ENCODE assay signal across 8 cellular contexts in the genomic region with DNA sequence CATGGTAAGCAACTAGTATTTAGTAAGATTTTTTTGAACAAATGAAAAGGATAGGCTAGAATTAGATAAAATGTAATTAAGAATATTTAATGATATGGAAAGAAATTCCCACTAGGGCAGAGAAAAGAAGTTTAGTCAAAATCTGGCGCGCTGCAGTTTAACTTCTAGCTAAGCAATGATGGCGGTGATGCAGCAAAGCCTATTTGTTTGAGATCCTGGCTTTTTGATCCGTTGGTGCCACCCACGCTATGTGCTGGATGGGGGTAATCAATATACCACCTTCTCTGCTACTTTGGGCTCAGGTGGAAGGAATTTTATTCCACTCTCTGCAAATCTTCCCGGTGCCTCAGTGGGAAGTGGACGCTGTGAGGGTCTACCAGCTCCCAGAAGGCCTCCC. TPM values are rescaled to one million over a fixed set of nuclear protein-coding genes. Genes with fewer than 3 reads are reported as not detected.
A peak's percentile ranks its signal among the peaks of the same experiment; 100 is the strongest.
DNase-seq lines count a peak whose midpoint lies in the region; ATAC-seq and TF ChIP-seq lines count a peak whose summit lies in the region.

No MANE protein-coding gene starts in this region.

- no peak for TF ChIP-seq CTCF in OCI-LY7 (conservative IDR thresholded peaks at IDR 0.05; ENCODE audit: low read length)
- no peak for TF ChIP-seq CTCF in esophagus muscularis mucosa (IDR thresholded peaks at IDR 0.05)
- no peak for TF ChIP-seq CTCF in psoas muscle (IDR thresholded peaks at IDR 0.05)

- no peak overlapping the region for H2AFZ ChIP-seq in OCI-LY7 (ENCODE audit: low read length)

- no peaks in the 10 kb centered on the region for H3K9me2 ChIP-seq in OCI-LY7 (ENCODE audit: insufficient read depth, low read length)

- peak overlapping the region; percentile 26; the same call in 1 of the 2 replicates for H3K4me2 ChIP-seq in OCI-LY7 (ENCODE audit: low read length)

- ATAC-seq in psoas muscle (no peak), GM21515 (IDR thresholded peaks at IDR 0.05; ENCODE audit: unreplicated experiment) (no peak)

- no peaks in the 10 kb centered on the region for H4K20me1 ChIP-seq in OCI-LY7 (ENCODE audit: insufficient read depth, low read length)

- H3K36me3 ChIP-seq in OCI-LY7 (ENCODE audit: insufficient read depth, low read length) (no peaks in the 10 kb centered on the region), esophagus muscularis mucosa (no peaks in the 10 kb centered on the region), psoas muscle (ENCODE audit: insufficient read depth in 1 of 2, low read depth in 1 of 2) (no peaks in the 10 kb centered on the region)

- H3K9me3 ChIP-seq in OCI-LY7 (ENCODE audit: low read length) (0 out of 2 replicates have a peak, but pooled peaks cover 4% of the 10 kb centered on the region), esophagus muscularis mucosa (no peaks in the 10 kb centered on the region), psoas muscle (no peaks in the 10 kb centered on the region)

- H3K27me3 ChIP-seq in esophagus muscularis mucosa: no peaks in the 10 kb centered on the region
- peaks cover 0 to 7% (median 0%) of the 10 kb centered on the region in 3 donors for H3K27me3 ChIP-seq in psoas muscle (ENCODE audit: insufficient read depth in 3 of 3, low read length in 2 of 3)

- no peak overlapping the region for H3K27ac ChIP-seq in OCI-LY7 (ENCODE audit: low read depth, low read length, poor library complexity, severe bottlenecking)
- H3K27ac ChIP-seq in esophagus muscularis mucosa (replicated peaks in 1 of 4): peak overlapping the region; percentile 66 to 77 (median 70)
- H3K27ac ChIP-seq in psoas muscle: no peak overlapping the region

- WGBS in esophagus muscularis mucosa: 45% methylated on average over 7 of the region's 7 CpGs
- 36 to 44% (median 37%) methylated on average over 7 of the region's 7 CpGs for WGBS in psoas muscle, 3 donors

- BruUV-seq in OCI-LY7 (replicated peaks; lab: Mats Ljungman, UMichigan): no TSS peak

- CTCF ChIA-PET in OCI-LY7 (lab: Charles Lee; ENCODE audit: unreplicated experiment): no interaction called here

- no peaks in the 10 kb centered on the region for H3K79me2 ChIP-seq in OCI-LY7 (ENCODE audit: insufficient read depth, low read depth, low read length)

- POLR2A ChIA-PET in OCI-LY7 (lab: Charles Lee): interaction anchor here (0.7 kb wide), 1 partner anchor 173 kb away, joined by 3 read pairs; no protein-coding TSS in a partner anchor

- H3K4me3 ChIP-seq in OCI-LY7 (ENCODE audit: low read depth, low read length, poor library complexity, severe bottlenecking) (no peak overlapping the region), esophagus muscularis mucosa (peak overlapping the region; percentile 70 to 89 (median 78)), psoas muscle (peak overlapping the region; percentile 75)

- intact Hi-C loops in OCI-LY7 (cut with micrococcal nuclease; ENCODE audit: unreplicated experiment) (no loop called here), esophagus muscularis mucosa (cut with DNase I) (no loop called here), psoas muscle (cut with DNase I) (no loop called here)

- no peak for TF ChIP-seq POLR2A in esophagus muscularis mucosa (IDR thresholded peaks at IDR 0.05; ENCODE audit: low read depth)

- H3K4me1 ChIP-seq in OCI-LY7 (ENCODE audit: insufficient read depth, low read length, poor library complexity, severe bottlenecking) (no peaks in the 10 kb centered on the region), esophagus muscularis mucosa (peaks cover 5 to 24% (median 20%) of the 10 kb centered on the region in 4 donors), psoas muscle (peaks cover 4% of the 10 kb centered on the region)

- DNase-seq in DMS53 treated with DMSO at 0.1 percent for 48 hours (lab: John Stamatoyannopoulos, UW; ENCODE audit: unreplicated experiment) (peak; percentile 65), OCI-LY7 (ENCODE audit: low spot score) (no peak), esophagus muscularis mucosa (ENCODE audit: extremely low spot score) (no peak), psoas muscle (no peak), GF-D8 (lab: John Stamatoyannopoulos, UW) (no peak), HUDEP-2 (lab: John Stamatoyannopoulos, UW; ENCODE audit: unreplicated experiment in 76 of 76) (no peak), iPS-NIHi7 (ENCODE audit: extremely low spot score) (no peak)

- TF ChIP-seq EP300 in esophagus muscularis mucosa (IDR thresholded peaks at IDR 0.05): no peak

RNA-seq across cellular contexts. Expression of a gene that starts 0.4 kb away (rescaled TPM):
- not detected in 2 replicates for total RNA-seq in OCI-LY7 (2014; rRNA removed; shearing (Covaris generic))
- not detected in 2 replicates for total RNA-seq in OCI-LY7 (2022)
- 1 to 10 TPM; 3.3 to 9.9 (median 5.9) TPM for total RNA-seq in esophagus muscularis mucosa
- 1 to 10 TPM in 3 of 4 donors, under 1 TPM in 1; 0.59 to 3.8 (median 1.6) TPM for total RNA-seq in psoas muscle
- under 1 TPM; 0.28 to 0.36 (median 0.35) TPM for polyA plus RNA-seq in psoas muscle

Comparison
In these comparisons a context has a peak if more than half of its experiments do, and no peak if none do; other contexts are left out.
1. H3K27ac ChIP-seq: peak in esophagus muscularis mucosa (4 of 4); none in OCI-LY7 (single experiment) and psoas muscle (single experiment).